Comparison of ENCODE assay signal across 8 cellular contexts in genomic region chr17:29180051-29180787, GRCh38. TPM values are rescaled to one million over a fixed set of nuclear protein-coding genes. Genes with fewer than 3 reads are reported as not detected.
DNase-seq lines count a peak whose midpoint lies in the region; ATAC-seq and TF ChIP-seq lines count a peak whose summit lies in the region.

Gene MYO18A, minus strand, starts transcription at chr17:29180398. Its CDS starts 13,458 bp downstream, at chr17:29166940.

- H3K27me3 Mint-ChIP-seq in activated naive CD4-positive, alpha-beta T cell treated with anti-CD3 and anti-CD28 coated beads, Interleukin-2, amount 50 U/mL, for 24 hours, result no peaks in the 10 kb centered on the region

- H3K4me1 ChIP-seq in osteoblast (ENCODE audit: insufficient read depth, low read length) (peaks cover 30% of the 10 kb centered on the region), testis (peaks cover 40% of the 10 kb centered on the region)

- H3K4me2 ChIP-seq in osteoblast (ENCODE audit: insufficient read depth, low read length), result peak within 1 kb of the TSS; percentile 89

- H3K9me3 ChIP-seq in osteoblast (ENCODE audit: low read depth, low read length) (no peaks in the 10 kb centered on the region), testis (no peaks in the 10 kb centered on the region)

- peak within 1 kb of the TSS; percentile 73 for H3K4me3 ChIP-seq in osteoblast (ENCODE audit: insufficient read depth, low read length)
- H3K4me3 ChIP-seq in testis, result peak within 1 kb of the TSS; percentile 63 to 71

- peaks cover 23% of the 10 kb centered on the region for H3K79me2 ChIP-seq in osteoblast (ENCODE audit: insufficient read depth, low read length)

- no peaks in the 10 kb centered on the region for H3K9me3 Mint-ChIP-seq in activated naive CD4-positive, alpha-beta T cell treated with anti-CD3 and anti-CD28 coated beads, Interleukin-2, amount 50 U/mL, for 24 hours

- H3K27ac Mint-ChIP-seq in activated naive CD4-positive, alpha-beta T cell treated with anti-CD3 and anti-CD28 coated beads, Interleukin-2, amount 50 U/mL, for 24 hours, result peak within 1 kb of the TSS; percentile 12

- H3K27me3 ChIP-seq in osteoblast (ENCODE audit: insufficient read depth, low read length), result no peaks in the 10 kb centered on the region
- H3K27me3 ChIP-seq in testis, result no peaks in the 10 kb centered on the region

- H3K36me3 Mint-ChIP-seq in activated naive CD4-positive, alpha-beta T cell treated with anti-CD3 and anti-CD28 coated beads, Interleukin-2, amount 50 U/mL, for 24 hours, result no peaks in the 10 kb centered on the region

- peaks cover 8% of the 10 kb centered on the region for H4K20me1 ChIP-seq in osteoblast (ENCODE audit: insufficient read depth, low read length)

- H3K36me3 ChIP-seq in osteoblast (ENCODE audit: insufficient read depth, low read length) (no peaks in the 10 kb centered on the region), testis (ENCODE audit: low read depth, missing control alignments) (no peaks in the 10 kb centered on the region)

- peak within 1 kb of the TSS; percentile 62 for H3K4me3 Mint-ChIP-seq in activated naive CD4-positive, alpha-beta T cell treated with anti-CD3 and anti-CD28 coated beads, Interleukin-2, amount 50 U/mL, for 24 hours

- H3K27ac ChIP-seq in osteoblast (ENCODE audit: low read depth, low read length) (peak within 1 kb of the TSS; percentile 23), testis (peak within 1 kb of the TSS; percentile 75 to 81)

- TF ChIP-seq POLR2A in testis (IDR thresholded peaks at IDR 0.05), result no peak

- DNase-seq in DMS79 treated with DMSO at 0.1 percent for 48 hours (lab: John Stamatoyannopoulos, UW) (peak; percentile 72), glomerular visceral epithelial cell (ENCODE audit: extremely low spot score) (peak; percentile 80), osteoblast (ENCODE audit: insufficient read length, low spot score, missing footprints) (peak; percentile 100), testis (peak; percentile 77)

- peak within 1 kb of the TSS; percentile 100 for H2AFZ ChIP-seq in osteoblast (ENCODE audit: low read length)

- ATAC-seq in GM21786 (IDR thresholded peaks at IDR 0.05; ENCODE audit: unreplicated experiment) (peak; percentile 65), SK-N-SH treated with all-trans-retinoic acid at 6 μM for 48 hours (peak; percentile 94)

- 1% methylated on average over 26 of the region's 75 CpGs; no CpG with 5 or more reads in 1 of the 2 donors for WGBS in testis, 2 donors

- intact Hi-C loops in testis (cut with DNase I; ENCODE audit: low total_unique reads), result no loop called here

- H3K4me1 Mint-ChIP-seq in activated naive CD4-positive, alpha-beta T cell treated with anti-CD3 and anti-CD28 coated beads, Interleukin-2, amount 50 U/mL, for 24 hours, result peaks cover 15% of the 10 kb centered on the region

- peak; percentile 83 for TF ChIP-seq CTCF in LNCAP (IDR thresholded peaks at IDR 0.05)
- peak; percentile 64 for TF ChIP-seq CTCF in osteoblast (IDR thresholded peaks at IDR 0.05; ENCODE audit: extremely low read depth, low read depth, low read length)
- peak; percentile 88 to 92 (median 88) for TF ChIP-seq CTCF in testis (IDR thresholded peaks at IDR 0.05)

TF ChIP-seq in SK-N-SH treated with all-trans-retinoic acid at 6 μM for 48 hours, 23 proteins besides CTCF, POLR2A, EP300 and RAD21:
- no peak for TF ChIP-seq ZNF8 (CRISPR knock-in tag; IDR thresholded peaks at IDR 0.05)
- no peak for TF ChIP-seq PPARA (CRISPR knock-in tag; IDR thresholded peaks at IDR 0.05; ENCODE audit: borderline replicate concordance)
- TF ChIP-seq, protein P1, sequence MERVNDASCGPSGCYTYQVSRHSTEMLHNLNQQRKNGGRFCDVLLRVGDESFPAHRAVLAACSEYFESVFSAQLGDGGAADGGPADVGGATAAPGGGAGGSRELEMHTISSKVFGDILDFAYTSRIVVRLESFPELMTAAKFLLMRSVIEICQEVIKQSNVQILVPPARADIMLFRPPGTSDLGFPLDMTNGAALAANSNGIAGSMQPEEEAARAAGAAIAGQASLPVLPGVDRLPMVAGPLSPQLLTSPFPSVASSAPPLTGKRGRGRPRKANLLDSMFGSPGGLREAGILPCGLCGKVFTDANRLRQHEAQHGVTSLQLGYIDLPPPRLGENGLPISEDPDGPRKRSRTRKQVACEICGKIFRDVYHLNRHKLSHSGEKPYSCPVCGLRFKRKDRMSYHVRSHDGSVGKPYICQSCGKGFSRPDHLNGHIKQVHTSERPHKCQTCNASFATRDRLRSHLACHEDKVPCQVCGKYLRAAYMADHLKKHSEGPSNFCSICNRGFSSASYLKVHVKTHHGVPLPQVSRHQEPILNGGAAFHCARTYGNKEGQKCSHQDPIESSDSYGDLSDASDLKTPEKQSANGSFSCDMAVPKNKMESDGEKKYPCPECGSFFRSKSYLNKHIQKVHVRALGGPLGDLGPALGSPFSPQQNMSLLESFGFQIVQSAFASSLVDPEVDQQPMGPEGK (CRISPR knock-in tag; IDR thresholded peaks at IDR 0.05; ENCODE audit: borderline replicate concordance), result no peak
- TF ChIP-seq TSHZ2 (CRISPR knock-in tag; IDR thresholded peaks at IDR 0.05), result peak; percentile 46; the same call in 1 of the 2 replicates

RNA-seq across cellular contexts. Expression of gene MYO18A, which starts in this region (rescaled TPM):
- total RNA-seq in osteoblast (28.6 and 39.8 TPM in 2 replicates), testis (100 to 1,000 TPM in 1 of 2 donors, 10 to 100 TPM in 1; 91.1 to 154 TPM)
- 89.1 TPM for polyA plus RNA-seq in testis (ENCODE audit: insufficient read depth, low read depth, low replicate concordance)

Comparison
In these comparisons a context has a peak if more than half of its experiments do, and no peak if none do; other contexts are left out.
1. Peak in every context shown above with its lines: DNase-seq, ATAC-seq, H3K4me3 ChIP-seq and H3K27ac ChIP-seq.